Comparison of ENCODE assay signal across 8 cellular contexts in genomic region chr1:192807968-192808587, GRCh38. TPM values are rescaled to one million over a fixed set of nuclear protein-coding genes. Genes with fewer than 3 reads are reported as not detected.
DNase-seq lines count a peak whose midpoint lies in the region; ATAC-seq and TF ChIP-seq lines count a peak whose summit lies in the region.

No MANE protein-coding gene starts in this region.

- H3K79me2 ChIP-seq in HCT116 (ENCODE audit: insufficient read depth, low read length), result peaks cover 19% of the 10 kb centered on the region

- TF ChIP-seq RAD21 in HCT116 (IDR thresholded peaks at IDR 0.05; ENCODE audit: low read depth), result no peak

- intact Hi-C loops in HCT116 (cut with micrococcal nuclease), result loop anchor here (5.0 kb wide), 1 partner anchor 314 kb away; the partner anchor contains the start of gene CDC73
- intact Hi-C loops in prostate gland (cut with DNase I), result loop anchor here (5.0 to 10.0 kb wide), 4 partner anchors 153 to 331 kb away; partner anchors contain the start of genes CDC73 and RGS1

- no peak overlapping the region for H2AFZ ChIP-seq in HCT116 (ENCODE audit: low read depth, low read length, poor library complexity, severe bottlenecking)

- H3K4me3 ChIP-seq in AG09309 (ENCODE audit: control insufficient read depth, low read depth, low read length) (peak overlapping the region; percentile 97), HCT116 (replicated peaks in 1 of 2; ENCODE audit: low read depth in 1 of 2, low read length in 2 of 2) (peak overlapping the region; percentile 91 to 93), gastroesophageal sphincter (peak overlapping the region; percentile 77 to 84), prostate gland (peak overlapping the region; percentile 73 to 78)

- no peaks in the 10 kb centered on the region for H3K27me3 ChIP-seq in HCT116 (ENCODE audit: insufficient read depth, low read length)
- no peaks in the 10 kb centered on the region for H3K27me3 ChIP-seq in gastroesophageal sphincter
- no peaks in the 10 kb centered on the region for H3K27me3 ChIP-seq in prostate gland (replicated peaks; ENCODE audit: insufficient read depth)

- peaks cover 10% of the 10 kb centered on the region for H3K36me3 Mint-ChIP-seq in activated CD4-positive, alpha-beta memory T cell treated with anti-CD3 and anti-CD28 coated beads, Interleukin-2, amount 10 ng/mL, durations not matched to agents 7 days and 5 days (ENCODE audit: low read depth)

- BruUV-seq in HCT116 (replicated peaks; lab: Mats Ljungman, UMichigan), result TSS peak; percentile 84

- H3K9me3 ChIP-seq in HCT116 (ENCODE audit: control insufficient read depth in 1 of 2, insufficient read depth in 1 of 2, low read depth in 1 of 2, low read length in 2 of 2), result no peaks in the 10 kb centered on the region
- H3K9me3 ChIP-seq in gastroesophageal sphincter, result no peaks in the 10 kb centered on the region
- no peaks in the 10 kb centered on the region for H3K9me3 ChIP-seq in prostate gland

- 0% methylated on average over 3 to 4 of the region's 13 CpGs for WGBS in gastroesophageal sphincter (ENCODE audit: low coverage in 1 of 2), 2 donors
- WGBS in prostate gland, result 2% methylated on average over 13 of the region's 13 CpGs

- ATAC-seq in HCT116 (peak; percentile 1; the same call in 1 of the 2 replicates), gastroesophageal sphincter (no peak), HG03457 (IDR thresholded peaks at IDR 0.05; ENCODE audit: unreplicated experiment) (no peak)

- H3K4me1 ChIP-seq in HCT116 (ENCODE audit: control insufficient read depth in 1 of 2, insufficient read depth in 2 of 2, low read length in 2 of 2) (peaks cover 13 to 37% of the 10 kb centered on the region in 2 experiments; a peak in 3 of 4 replicates), gastroesophageal sphincter (peaks cover 0 to 30% (median 3%) of the 10 kb centered on the region in 3 donors), prostate gland (replicated peaks) (no peaks in the 10 kb centered on the region)

- peak overlapping the region; percentile 89 for H3K4me2 ChIP-seq in HCT116 (ENCODE audit: low read length)

- H4K20me1 ChIP-seq in HCT116 (ENCODE audit: insufficient read depth), result no peaks in the 10 kb centered on the region

- no peak for TF ChIP-seq POLR2A in HCT116 (IDR thresholded peaks at IDR 0.05; ENCODE audit: borderline replicate concordance, extremely low read depth, insufficient read depth, insufficient read length)
- no peak for TF ChIP-seq POLR2A in gastroesophageal sphincter (IDR thresholded peaks at IDR 0.05)
- no peak for TF ChIP-seq POLR2A in prostate gland (IDR thresholded peaks at IDR 0.05)

- peaks cover 39% of the 10 kb centered on the region for H3K4me1 Mint-ChIP-seq in activated CD4-positive, alpha-beta memory T cell treated with anti-CD3 and anti-CD28 coated beads, Interleukin-2, amount 10 ng/mL, durations not matched to agents 7 days and 5 days

- peak overlapping the region; percentile 70 for H3K27ac ChIP-seq in HCT116 (ENCODE audit: low read depth, low read length)
- H3K27ac ChIP-seq in gastroesophageal sphincter, result peak overlapping the region; percentile 90 to 98 (median 96)
- H3K27ac ChIP-seq in prostate gland, result peak overlapping the region; percentile 86 to 88

- H3K9me3 Mint-ChIP-seq in activated CD4-positive, alpha-beta memory T cell treated with anti-CD3 and anti-CD28 coated beads, Interleukin-2, amount 10 ng/mL, durations not matched to agents 7 days and 5 days, result no peaks in the 10 kb centered on the region

- DNase-seq in AG09309 (ENCODE audit: low read depth), result no peak
- DNase-seq in HCT116 (ENCODE audit: low read depth, low spot score), result no peak
- DNase-seq in activated CD4-positive, alpha-beta memory T cell treated with anti-CD3 and anti-CD28 coated beads, Interleukin-2, amount 10 ng/mL, durations not matched to agents 7 days and 5 days, result no peak
- DNase-seq in prostate gland (ENCODE audit: low spot score), result peak; percentile 6
- no peak for DNase-seq in NCI-H146 treated with DMSO at 0.1 percent for 48 hours (lab: John Stamatoyannopoulos, UW; ENCODE audit: unreplicated experiment)
- no peak for DNase-seq in NOMO-1 treated with DMSO at 0.1 percent for 48 hours (lab: John Stamatoyannopoulos, UW; ENCODE audit: unreplicated experiment)

- no peak for TF ChIP-seq EP300 in gastroesophageal sphincter (IDR thresholded peaks at IDR 0.05)

- TF ChIP-seq CTCF in AG09309 (IDR thresholded peaks at IDR 0.05; ENCODE audit: control insufficient read depth, insufficient read depth, low read depth, low read length, missing control alignments), result no peak
- no peak for TF ChIP-seq CTCF in HCT116 (IDR thresholded peaks at IDR 0.05 in 2 of 3, conservative IDR thresholded peaks at IDR 0.05 in 1 of 3; ENCODE audit: borderline replicate concordance in 1 of 3, insufficient read depth in 1 of 3, low read depth in 2 of 3, low read length in 2 of 3)
- no peak for TF ChIP-seq CTCF in gastroesophageal sphincter (IDR thresholded peaks at IDR 0.05)
- TF ChIP-seq CTCF in prostate gland (IDR thresholded peaks at IDR 0.05), result no peak

- H3K9ac ChIP-seq in HCT116 (ENCODE audit: low read length), result peak overlapping the region; percentile 83

- H3K27me3 Mint-ChIP-seq in activated CD4-positive, alpha-beta memory T cell treated with anti-CD3 and anti-CD28 coated beads, Interleukin-2, amount 10 ng/mL, durations not matched to agents 7 days and 5 days, result peaks cover 7% of the 10 kb centered on the region

- CTCF ChIA-PET in HCT116 (lab: Charles Lee), result interaction anchor here (0.6 to 5.1 kb wide), 10 partner anchors 106 to 334 kb away, joined by 3 to 96 read pairs (median 3); partner anchors contain the start of genes RO60 and UCHL5
- CTCF ChIA-PET in activated CD4-positive, alpha-beta memory T cell treated with anti-CD3 and anti-CD28 coated beads, Interleukin-2, amount 10 ng/mL, durations not matched to agents 7 days and 5 days (lab: Charles Lee), result interaction anchor here (0.6 to 8.7 kb wide), 8 partner anchors 176 to 331 kb away, joined by 3 to 74 read pairs (median 5); partner anchors contain the start of genes CDC73, RO60 and UCHL5

- H3K27ac Mint-ChIP-seq in activated CD4-positive, alpha-beta memory T cell treated with anti-CD3 and anti-CD28 coated beads, Interleukin-2, amount 10 ng/mL, durations not matched to agents 7 days and 5 days, result no peak overlapping the region

- POLR2A ChIA-PET in HCT116 (lab: Charles Lee), result interaction anchor here (0.6 to 1.6 kb wide), 9 partner anchors 12 to 251 kb away, joined by 3 to 8 read pairs (median 3); partner anchors contain the start of genes RO60 and UCHL5
- POLR2A ChIA-PET in activated CD4-positive, alpha-beta memory T cell treated with anti-CD3 and anti-CD28 coated beads, Interleukin-2, amount 10 ng/mL, durations not matched to agents 7 days and 5 days (lab: Charles Lee), result interaction anchor here (0.8 to 7.3 kb wide), 11 partner anchors 9 to 314 kb away, joined by 3 to 65 read pairs (median 4); partner anchors contain the start of genes CDC73, RO60 and UCHL5

- RAD21 ChIA-PET in HCT116 (lab: Charles Lee; ENCODE audit: low non-redundant PET in 1 of 2, low total read pairs in 2 of 2, uncharacterized antibody in 2 of 2, unreplicated experiment in 2 of 2), result interaction anchor here in 1 of 2 experiments (1.4 to 1.8 kb wide), 2 partner anchors 211 to 330 kb away, joined by 3 to 4 read pairs; no protein-coding TSS in a partner anchor

- H3K9me2 ChIP-seq in HCT116 (ENCODE audit: insufficient read depth), result no peaks in the 10 kb centered on the region

- H3K4me3 Mint-ChIP-seq in activated CD4-positive, alpha-beta memory T cell treated with anti-CD3 and anti-CD28 coated beads, Interleukin-2, amount 10 ng/mL, durations not matched to agents 7 days and 5 days, result peak overlapping the region; percentile 81

- peaks cover 2 to 17% of the 10 kb centered on the region in 2 experiments; a peak in 1 of 4 replicates for H3K36me3 ChIP-seq in HCT116 (ENCODE audit: control insufficient read depth in 1 of 2, insufficient read depth in 2 of 2, low read length in 2 of 2)
- H3K36me3 ChIP-seq in gastroesophageal sphincter, result peaks cover 4 to 19% of the 10 kb centered on the region in 2 donors
- no peaks in the 10 kb centered on the region for H3K36me3 ChIP-seq in prostate gland

TF ChIP-seq in HCT116, 20 proteins besides CTCF, POLR2A, EP300 and RAD21 (continues in another document):
- TF ChIP-seq ZFX (IDR thresholded peaks at IDR 0.05) (no peak), JUND (IDR thresholded peaks at IDR 0.05) (no peak), CEBPB (IDR thresholded peaks at IDR 0.05; ENCODE audit: low read depth) (no peak), POLR2AphosphoS5 (IDR thresholded peaks at IDR 0.05; ENCODE audit: low read depth, low read length) (no peak), ZNF274 (IDR thresholded peaks at IDR 0.05; ENCODE audit: low read depth, low read length) (no peak), ZBTB33 (IDR thresholded peaks at IDR 0.05; ENCODE audit: extremely low read depth, insufficient replicate concordance, low read length) (no peak), ATF3 (IDR thresholded peaks at IDR 0.05) (no peak), SP1 (IDR thresholded peaks at IDR 0.05; ENCODE audit: low read depth) (no peak), MAX (IDR thresholded peaks at IDR 0.05) (no peak)

RNA-seq across cellular contexts. Expression of gene RGS2, which starts 0.8 kb away (rescaled TPM):
- total RNA-seq in HCT116 (2021; ENCODE audit: unreplicated experiment) (21.1 TPM), gastroesophageal sphincter (100 to 1,000 TPM; 297 to 490 (median 461) TPM), prostate gland (100 to 1,000 TPM in 1 of 2 donors, 10 to 100 TPM in 1; 70.2 to 129 TPM)
- 16.4 and 19.6 TPM in 2 replicates for polyA plus RNA-seq in HCT116 (2012)
- total RNA-seq in activated CD4-positive, alpha-beta memory T cell treated with anti-CD3 and anti-CD28 coated beads, Interleukin-2, amount 10 ng/mL, durations not matched to agents 7 days and 5 days, result 1 to 10 TPM; 8.0 to 8.2 TPM
